In the genomic region with DNA sequence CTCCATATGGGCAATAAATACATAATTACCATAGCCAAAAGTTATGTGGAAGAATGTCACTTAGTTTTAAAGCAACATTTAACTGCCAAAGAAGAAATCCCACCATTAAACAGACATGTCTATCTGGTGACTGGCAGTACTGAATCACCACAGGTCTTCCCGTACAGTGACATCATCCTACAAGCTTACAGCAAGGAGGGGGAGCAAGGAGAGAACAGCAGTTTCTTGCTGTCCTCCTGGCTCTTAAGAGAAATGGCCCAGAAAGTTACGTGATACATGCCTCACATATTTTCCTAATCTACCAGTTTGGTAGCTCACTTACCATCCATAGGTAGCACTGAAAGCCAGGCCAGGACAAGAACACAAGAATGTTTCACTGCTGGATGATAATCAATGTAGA, we compare ENCODE assay signal across 18 cellular contexts.
DNase-seq lines count a peak whose midpoint lies in the region; ATAC-seq and TF ChIP-seq lines count a peak whose summit lies in the region.
"Had no signal": no experiment of that assay in that cellular context is flagged by ENCODE, and none has a peak within 500 bp of the region (broad histone marks: within the 10 kb centered on the region; RNA-seq: fewer than 3 reads in every experiment).

No MANE protein-coding gene starts in this region.

- H3K4me1 ChIP-seq in PC-3 (ENCODE audit: insufficient read depth, low read length) (no peaks in the 10 kb centered on the region), mesodermal cell (ENCODE audit: control insufficient read depth, insufficient read depth, low read length, poor library complexity, severe bottlenecking) (peaks cover 4% of the 10 kb centered on the region)

- POLR2A ChIA-PET in PC-3 (lab: Charles Lee; ENCODE audit: unreplicated experiment), result no interaction called here

- no TSS peak for BruUV-seq in PC-3 (replicated peaks; lab: Mats Ljungman, UMichigan)

- CTCF ChIA-PET in PC-3 (lab: Charles Lee), result no interaction called here

- H3F3A ChIP-seq in PC-3 (ENCODE audit: low read length, unreplicated experiment), result no peaks in the 10 kb centered on the region

- TF ChIP-seq CTCF in AG10803 (conservative IDR thresholded peaks at IDR 0.05; ENCODE audit: low read length) (no peak), PC-3 (conservative IDR thresholded peaks at IDR 0.05; ENCODE audit: low read depth, low read length) (no peak), epithelial cell of esophagus (IDR thresholded peaks at IDR 0.05; ENCODE audit: insufficient read depth, low read depth, low read length, missing control alignments) (no peak)

- no peak overlapping the region for H3K4me3 ChIP-seq in AG10803 (ENCODE audit: low read length)
- H3K4me3 ChIP-seq in PC-3 (ENCODE audit: low read length), result no peak overlapping the region
- no peak overlapping the region for H3K4me3 ChIP-seq in epithelial cell of esophagus (ENCODE audit: low read length)
- H3K4me3 ChIP-seq in mesodermal cell (ENCODE audit: extremely low read depth, insufficient read depth, low read length, poor library complexity, severe bottlenecking), result no peak overlapping the region
- H3K4me3 ChIP-seq: GM23338, PC-9, skin epidermis had no signal

- H3K4me2 ChIP-seq in PC-3 (ENCODE audit: low read length), result no peak overlapping the region
- H3K4me2 ChIP-seq: GM23338, PC-9 had no signal

- H3K27ac ChIP-seq in PC-3 (ENCODE audit: low read length), result no peak overlapping the region
- peak overlapping the region; percentile 67 for H3K27ac ChIP-seq in mesodermal cell (ENCODE audit: low read depth, low read length, severe bottlenecking)
- H3K27ac ChIP-seq: PC-9, skin epidermis had no signal

- intact Hi-C loops in PC-3 (cut with micrococcal nuclease), result no loop called here

- no peak overlapping the region for H3K9ac ChIP-seq in PC-3 (ENCODE audit: low read length)

- H3K9me3 ChIP-seq in PC-3 (ENCODE audit: low read length) (no peaks in the 10 kb centered on the region), mesodermal cell (ENCODE audit: control insufficient read depth, low read length) (no peaks in the 10 kb centered on the region)

- H2AFZ ChIP-seq in PC-3 (ENCODE audit: low read length), result no peak overlapping the region
- H2AFZ ChIP-seq: GM23338, PC-9 had no signal

- H3K36me3 ChIP-seq in PC-3 (ENCODE audit: low read depth, low read length), result no peaks in the 10 kb centered on the region
- no peaks in the 10 kb centered on the region for H3K36me3 ChIP-seq in mesodermal cell (ENCODE audit: control insufficient read depth, insufficient read depth, low read length)

- no peaks in the 10 kb centered on the region for H3K9me2 ChIP-seq in PC-3 (replicated peaks; ENCODE audit: low read length)

- WGBS in mesodermal cell (ENCODE audit: insufficient coverage in 2 of 2), 2 experiments, result 83% methylated on average over 2 of the region's 2 CpGs; no CpG with 5 or more reads in 1 of the 2 experiments

- H4K20me1 ChIP-seq in PC-3 (ENCODE audit: low read length), result no peaks in the 10 kb centered on the region

- DNase-seq in AG10803 (ENCODE audit: low read depth), result peak; percentile 52
- peak; percentile 39 for DNase-seq in PC-3
- DNase-seq in epithelial cell of esophagus (ENCODE audit: low read depth), result peak; percentile 75
- DNase-seq in NCI-H2107 treated with DMSO at 0.1 percent for 48 hours (lab: John Stamatoyannopoulos, UW; ENCODE audit: unreplicated experiment), result no peak
- DNase-seq in activated CD8-positive, alpha-beta memory T cell treated with anti-CD3 and anti-CD28 coated beads, Interleukin-2, amount 50 U/mL, for 48 hours, result no peak
- DNase-seq in stimulated activated CD4-positive, alpha-beta T cell treated with anti-CD3 and anti-CD28 coated beads, Interleukin-1b, Interleukin-23, amount 100 ng/mL, for 48 hours, result no peak
- no peak for DNase-seq in activated CD4-positive, alpha-beta T cell treated with anti-CD3 and anti-CD28 coated beads for 48 hours
- DNase-seq: activated CD4-positive, CD25-positive, alpha-beta regulatory T cell treated with anti-CD3 and anti-CD28 coated beads, Interleukin-2, amount 50 U/mL, for 72 hours; activated naive CD4-positive, alpha-beta T cell treated with anti-CD3 and anti-CD28 coated beads, Interleukin-2, amount 50 U/mL, for 16 hours; Calu3; cerebellar nuclear complex; hypothalamus; NCI-H510A; PC-9; stimulated activated naive CD4-positive, alpha-beta T cell had no signal

- H3K27me3 ChIP-seq in PC-3 (ENCODE audit: low read length), result no peaks in the 10 kb centered on the region

- ATAC-seq in PC-3, result peak; percentile 62; the same call in 1 of the 2 replicates
- ATAC-seq: GM23338 had no signal

- no peaks in the 10 kb centered on the region for H3K79me2 ChIP-seq in PC-3 (ENCODE audit: low read length)

Comparison
In these comparisons a context has a peak if more than half of its experiments do, and no peak if none do; other contexts are left out.
1. DNase-seq: peak in AG10803 (single experiment), PC-3 (single experiment) and epithelial cell of esophagus (single experiment); none in NCI-H2107 treated with DMSO at 0.1 percent for 48 hours (single experiment), activated CD8-positive, alpha-beta memory T cell treated with anti-CD3 and anti-CD28 coated beads, Interleukin-2, amount 50 U/mL, for 48 hours (single experiment), stimulated activated CD4-positive, alpha-beta T cell treated with anti-CD3 and anti-CD28 coated beads, Interleukin-1b, Interleukin-23, amount 100 ng/mL, for 48 hours (single experiment) and activated CD4-positive, alpha-beta T cell treated with anti-CD3 and anti-CD28 coated beads for 48 hours (single experiment).